Comparison of ENCODE assay signal across 25 cellular contexts in the genomic region with DNA sequence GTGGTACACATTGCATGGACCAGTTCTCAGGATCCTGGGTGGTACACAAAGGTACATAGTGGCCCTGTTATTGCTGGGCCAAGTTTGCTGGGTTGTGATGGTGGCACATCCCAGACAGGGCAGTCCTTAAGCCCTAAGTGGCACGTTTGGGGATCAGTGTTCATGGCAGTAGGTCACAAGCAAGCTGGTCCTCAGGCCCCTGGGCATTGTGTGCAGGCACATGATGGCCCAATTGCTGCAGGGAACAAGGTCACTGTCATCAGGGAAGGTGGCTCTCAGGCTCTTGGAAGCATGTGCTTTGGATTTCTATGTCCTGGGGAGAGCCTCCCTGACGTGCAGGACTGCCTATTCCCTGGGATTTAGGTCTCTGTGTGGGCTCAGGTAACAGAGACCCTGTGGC.
DNase-seq lines count a peak whose midpoint lies in the region; ATAC-seq and TF ChIP-seq lines count a peak whose summit lies in the region.
"Had no signal": no experiment of that assay in that cellular context is flagged by ENCODE, and none has a peak within 500 bp of the region (broad histone marks: within the 10 kb centered on the region; RNA-seq: fewer than 3 reads in every experiment).

No MANE protein-coding gene starts in this region.

- H2AK5ac ChIP-seq in mesendoderm (ENCODE audit: low read length): peak overlapping the region; percentile 7
- H2AK5ac ChIP-seq in trophoblast cell (ENCODE audit: low read length): no peak overlapping the region

- no peaks in the 10 kb centered on the region for H3K79me1 ChIP-seq in mesendoderm (ENCODE audit: low read length)
- H3K79me1 ChIP-seq in trophoblast cell (ENCODE audit: low read length): no peaks in the 10 kb centered on the region

- H4K8ac ChIP-seq in mesendoderm (ENCODE audit: low read depth, low read length) (no peak overlapping the region), trophoblast cell (ENCODE audit: low read depth, low read length) (no peak overlapping the region)

- H3K18ac ChIP-seq in mesendoderm (ENCODE audit: low read length) (no peak overlapping the region), trophoblast cell (ENCODE audit: low read length) (no peak overlapping the region)

- peaks cover 3 to 5% of the 10 kb centered on the region in 2 donors for H3K9me3 Mint-ChIP-seq in activated T-cell treated with anti-CD3 and anti-CD28 coated beads, Interleukin-2, amount 50 U/mL, for 72 hours
- peaks cover 0 to 19% (median 0%) of the 10 kb centered on the region in 11 donors for H3K9me3 Mint-ChIP-seq in naive thymus-derived CD4-positive, alpha-beta T cell

- no peak overlapping the region for H2BK15ac ChIP-seq in mesendoderm (replicated peaks; ENCODE audit: low read depth)

- H4K12ac ChIP-seq in trophoblast cell (ENCODE audit: low read depth, low read length): no peak overlapping the region

- no CpG with 5 or more reads among the region's 2 CpGs for WGBS in mesendoderm (ENCODE audit: extremely low coverage, insufficient coverage, low lambda C conversion rate)
- no CpG with 5 or more reads among the region's 2 CpGs for WGBS in trophoblast cell (ENCODE audit: extremely low coverage, insufficient coverage, insufficient read length)

- H4K91ac ChIP-seq in trophoblast cell (ENCODE audit: low read depth, low read length): no peak overlapping the region

- H3K79me2 ChIP-seq in mesendoderm (ENCODE audit: control insufficient read depth, insufficient read depth, low read length) (no peaks in the 10 kb centered on the region), trophoblast cell (ENCODE audit: control insufficient read depth, insufficient read depth, low read length, poor library complexity) (no peaks in the 10 kb centered on the region)

- H3K27ac ChIP-seq in coronary artery (no peak overlapping the region), mesendoderm (ENCODE audit: low read depth, low read length) (no peak overlapping the region), trophoblast cell (ENCODE audit: low read depth, low read length) (no peak overlapping the region)
- no peak overlapping the region for H3K27ac ChIP-seq in naive thymus-derived CD4-positive, alpha-beta T cell (ENCODE audit: low read depth, low read length)
- H3K27ac ChIP-seq: BLaER1 had no signal

- no peak overlapping the region for H2AFZ ChIP-seq in trophoblast cell (ENCODE audit: insufficient read depth, low read length, poor library complexity)

- ATAC-seq in HG02759 (IDR thresholded peaks at IDR 0.05; ENCODE audit: unreplicated experiment): no peak
- ATAC-seq in activated T-cell treated with anti-CD3 and anti-CD28 coated beads, Interleukin-2, amount 50 U/mL, for 72 hours (replicated peaks in 1 of 2): no peak
- ATAC-seq in naive thymus-derived CD4-positive, alpha-beta T cell: no peak
- ATAC-seq: GM12878 had no signal

- H3K4me1 Mint-ChIP-seq in activated T-cell treated with anti-CD3 and anti-CD28 coated beads, Interleukin-2, amount 50 U/mL, for 72 hours (ENCODE audit: low read depth): no peaks in the 10 kb centered on the region
- H3K4me1 Mint-ChIP-seq in naive thymus-derived CD4-positive, alpha-beta T cell: no peaks in the 10 kb centered on the region
- H3K4me1 Mint-ChIP-seq: CD14-positive monocyte; CD4-positive, alpha-beta memory T cell; CD4-positive, CD25-positive, alpha-beta regulatory T cell; CD8-positive, alpha-beta memory T cell had no signal

- peak; percentile 69 for DNase-seq in coronary artery (ENCODE audit: low spot score)
- DNase-seq in mesendoderm: no peak
- no peak for DNase-seq in trophoblast cell
- DNase-seq in activated T-cell treated with anti-CD3 and anti-CD28 coated beads, Interleukin-2, amount 50 U/mL, for 72 hours: no peak
- no peak for DNase-seq in naive thymus-derived CD4-positive, alpha-beta T cell
- no peak for DNase-seq in foreskin melanocyte
- DNase-seq: 8988T; ACHN; BE2C; C1 segment of cervical spinal cord; CD4-positive, alpha-beta memory T cell; CD4-positive, CD25-positive, alpha-beta regulatory T cell; CD8-positive, alpha-beta memory T cell; COR-L47; DMS 273 treated with DMSO at 0.1 percent for 48 hours; DMS153; DMS53; DMS79; DND-41; EL; GDM1 had no signal

- H3K9me3 ChIP-seq in trophoblast cell (ENCODE audit: insufficient read depth, low read depth, low read length): no peaks in the 10 kb centered on the region
- no peaks in the 10 kb centered on the region for H3K9me3 ChIP-seq in naive thymus-derived CD4-positive, alpha-beta T cell (ENCODE audit: control insufficient read depth in 2 of 3, low read length in 3 of 3)
- H3K9me3 ChIP-seq: BE2C, BLaER1 had no signal

- H3K4me1 ChIP-seq in mesendoderm (ENCODE audit: control insufficient read depth, low read depth, low read length): no peaks in the 10 kb centered on the region
- H3K4me1 ChIP-seq in trophoblast cell (ENCODE audit: control insufficient read depth in 1 of 2, insufficient read depth in 2 of 2, low read length in 2 of 2): no peaks in the 10 kb centered on the region
- no peaks in the 10 kb centered on the region for H3K4me1 ChIP-seq in naive thymus-derived CD4-positive, alpha-beta T cell (ENCODE audit: control insufficient read depth in 2 of 2, insufficient read depth in 2 of 2, low read length in 2 of 2)
- H3K4me1 ChIP-seq: BE2C, BLaER1 had no signal

- H3K36me3 ChIP-seq in mesendoderm (ENCODE audit: control insufficient read depth, insufficient read depth, low read length) (no peaks in the 10 kb centered on the region), trophoblast cell (ENCODE audit: control insufficient read depth in 1 of 2, insufficient read depth in 2 of 2, low read length in 2 of 2) (no peaks in the 10 kb centered on the region)
- no peaks in the 10 kb centered on the region for H3K36me3 ChIP-seq in naive thymus-derived CD4-positive, alpha-beta T cell (ENCODE audit: control insufficient read depth in 2 of 3, insufficient read depth in 3 of 3, low read length in 3 of 3)
- H3K36me3 ChIP-seq: BE2C, BLaER1 had no signal

- intact Hi-C loops in naive thymus-derived CD4-positive, alpha-beta T cell (cut with micrococcal nuclease): no loop called here

- H3K23ac ChIP-seq in mesendoderm (ENCODE audit: low read length) (no peak overlapping the region), trophoblast cell (ENCODE audit: low read length) (no peak overlapping the region)

- no peak overlapping the region for H3K4me3 Mint-ChIP-seq in activated T-cell treated with anti-CD3 and anti-CD28 coated beads, Interleukin-2, amount 50 U/mL, for 72 hours
- H3K4me3 Mint-ChIP-seq in naive thymus-derived CD4-positive, alpha-beta T cell: no peak overlapping the region
- H3K4me3 Mint-ChIP-seq: CD14-positive monocyte; CD4-positive, alpha-beta memory T cell; CD4-positive, CD25-positive, alpha-beta regulatory T cell; CD8-positive, alpha-beta memory T cell had no signal

- no peak overlapping the region for H4K5ac ChIP-seq in mesendoderm (ENCODE audit: low read length)

- H2BK5ac ChIP-seq in mesendoderm (ENCODE audit: low read length): no peak overlapping the region
- H2BK5ac ChIP-seq in trophoblast cell (ENCODE audit: low read depth, low read length, poor library complexity): no peak overlapping the region

- no peak overlapping the region for H3K9ac ChIP-seq in mesendoderm (ENCODE audit: low read length)
- peak overlapping the region; percentile 9 for H3K9ac ChIP-seq in trophoblast cell (ENCODE audit: low read length)
- H3K9ac ChIP-seq: BLaER1 had no signal

- no peak overlapping the region for H3K27ac Mint-ChIP-seq in activated T-cell treated with anti-CD3 and anti-CD28 coated beads, Interleukin-2, amount 50 U/mL, for 72 hours
- H3K27ac Mint-ChIP-seq in naive thymus-derived CD4-positive, alpha-beta T cell: no peak overlapping the region
- H3K27ac Mint-ChIP-seq: CD14-positive monocyte; CD4-positive, alpha-beta memory T cell; CD4-positive, CD25-positive, alpha-beta regulatory T cell; CD8-positive, alpha-beta memory T cell had no signal

- no peaks in the 10 kb centered on the region for H3K27me3 Mint-ChIP-seq in activated T-cell treated with anti-CD3 and anti-CD28 coated beads, Interleukin-2, amount 50 U/mL, for 72 hours (ENCODE audit: low read depth)
- no peaks in the 10 kb centered on the region for H3K27me3 Mint-ChIP-seq in naive thymus-derived CD4-positive, alpha-beta T cell
- H3K27me3 Mint-ChIP-seq: CD4-positive, alpha-beta memory T cell; CD4-positive, CD25-positive, alpha-beta regulatory T cell; CD8-positive, alpha-beta memory T cell had no signal

- no peak overlapping the region for H3K56ac ChIP-seq in mesendoderm (ENCODE audit: low read length)

- H2BK12ac ChIP-seq in trophoblast cell (ENCODE audit: low read length): no peak overlapping the region

- no peaks in the 10 kb centered on the region for H3K36me3 Mint-ChIP-seq in activated T-cell treated with anti-CD3 and anti-CD28 coated beads, Interleukin-2, amount 50 U/mL, for 72 hours (ENCODE audit: insufficient read depth in 2 of 2)
- no peaks in the 10 kb centered on the region for H3K36me3 Mint-ChIP-seq in naive thymus-derived CD4-positive, alpha-beta T cell
- H3K36me3 Mint-ChIP-seq: CD14-positive monocyte; CD4-positive, alpha-beta memory T cell; CD4-positive, CD25-positive, alpha-beta regulatory T cell; CD8-positive, alpha-beta memory T cell had no signal

- no peak overlapping the region for H3K14ac ChIP-seq in trophoblast cell (ENCODE audit: low read length)

- POLR2A ChIA-PET in naive thymus-derived CD4-positive, alpha-beta T cell (lab: Charles Lee): no interaction called here

- H3K27me3 ChIP-seq in mesendoderm (ENCODE audit: insufficient read depth, low read length, poor library complexity): no peaks in the 10 kb centered on the region
- no peaks in the 10 kb centered on the region for H3K27me3 ChIP-seq in trophoblast cell (ENCODE audit: insufficient read depth, low read length)
- no peaks in the 10 kb centered on the region for H3K27me3 ChIP-seq in naive thymus-derived CD4-positive, alpha-beta T cell (ENCODE audit: control insufficient read depth in 2 of 2, insufficient read depth in 2 of 2, low read length in 2 of 2)
- H3K27me3 ChIP-seq: BE2C, BLaER1 had no signal

- H3K4ac ChIP-seq in mesendoderm (ENCODE audit: low read depth, low read length): peak overlapping the region; percentile 71
- no peak overlapping the region for H3K4ac ChIP-seq in trophoblast cell (ENCODE audit: low read depth, low read length)

- H3K4me2 ChIP-seq in mesendoderm (ENCODE audit: low read length) (no peak overlapping the region), trophoblast cell (ENCODE audit: low read length) (no peak overlapping the region)
- H3K4me2 ChIP-seq: BLaER1 had no signal

- H2BK120ac ChIP-seq in mesendoderm (ENCODE audit: low read depth, low read length): no peak overlapping the region
- H2BK120ac ChIP-seq in trophoblast cell (ENCODE audit: insufficient read depth, low read length, poor library complexity): no peak overlapping the region

- H3K4me3 ChIP-seq in coronary artery (no peak overlapping the region), mesendoderm (ENCODE audit: low read length) (no peak overlapping the region), trophoblast cell (ENCODE audit: low read depth, low read length) (no peak overlapping the region)
- no peak overlapping the region for H3K4me3 ChIP-seq in naive thymus-derived CD4-positive, alpha-beta T cell (ENCODE audit: low read length)
- H3K4me3 ChIP-seq: BLaER1, GM12878 had no signal

- CTCF ChIA-PET in naive thymus-derived CD4-positive, alpha-beta T cell (lab: Charles Lee): no interaction called here

- no peak for TF ChIP-seq CTCF in coronary artery (IDR thresholded peaks at IDR 0.05)
